In genomic region chr4:125650557-125650956, GRCh38 we compare ENCODE assay signal across 23 cellular contexts.
"Had no signal": no experiment of that assay in that cellular context is flagged by ENCODE, and none has a peak within 500 bp of the region (broad histone marks: within the 10 kb centered on the region; RNA-seq: fewer than 3 reads in every experiment).

No MANE protein-coding gene starts in this region.

- H3K36me3 ChIP-seq: Peyer's patch, SJCRH30 had no signal

- H3K4me3 ChIP-seq: K562, Peyer's patch, SJCRH30 had no signal

- H3K9me3 Mint-ChIP-seq: activated naive CD8-positive, alpha-beta T cell treated with anti-CD3 and anti-CD28 coated beads for 36 hours had no signal

- FAIRE-seq: K562 had no signal

- H3K4me1 Mint-ChIP-seq: activated naive CD4-positive, alpha-beta T cell treated with anti-CD3 and anti-CD28 coated beads, Interleukin-2, amount 10 ng/mL, durations not matched to agents 7 days and 5 days; activated naive CD8-positive, alpha-beta T cell treated with anti-CD3 and anti-CD28 coated beads for 36 hours had no signal

- DNase-seq: activated CD4-positive, alpha-beta T cell treated with anti-CD3 and anti-CD28 coated beads for 4 hours; activated CD8-positive, alpha-beta memory T cell treated with anti-CD3 and anti-CD28 coated beads, Interleukin-2, amount 50 U/mL, for 4 hours; activated CD8-positive, alpha-beta T cell treated with anti-CD3 and anti-CD28 coated beads for 36 hours; activated gamma-delta T cell treated with Interleukin-2 at 50 U/mL for 16 hours; activated naive CD4-positive, alpha-beta T cell treated with anti-CD3 and anti-CD28 coated beads, Interleukin-2, amount 10 ng/mL, durations not matched to agents 7 days and 5 days; activated naive CD8-positive, alpha-beta T cell treated with anti-CD3 and anti-CD28 coated beads for 36 hours; activated T-cell treated with anti-CD3 and anti-CD28 coated beads, Interleukin-2, amount 50 U/mL, for 72 hours; anterior cingulate cortex; Karpas-422; NCI-H1048; NCI-H146; NCI-H187 treated with DMSO at 0.1 percent for 48 hours; NCI-H2081 treated with DMSO at 0.1 percent for 48 hours; NCI-H446; NCI-H524; Peyer's patch; Right ventricle myocardium superior; SJCRH30; SK-N-SH had no signal

- H3K36me3 Mint-ChIP-seq: activated naive CD4-positive, alpha-beta T cell treated with anti-CD3 and anti-CD28 coated beads, Interleukin-2, amount 10 ng/mL, durations not matched to agents 7 days and 5 days; activated naive CD8-positive, alpha-beta T cell treated with anti-CD3 and anti-CD28 coated beads for 36 hours had no signal

- H3K4me3 Mint-ChIP-seq: activated CD8-positive, alpha-beta T cell treated with anti-CD3 and anti-CD28 coated beads for 36 hours; activated naive CD4-positive, alpha-beta T cell treated with anti-CD3 and anti-CD28 coated beads, Interleukin-2, amount 10 ng/mL, durations not matched to agents 7 days and 5 days; activated naive CD8-positive, alpha-beta T cell treated with anti-CD3 and anti-CD28 coated beads for 36 hours; activated T-cell treated with anti-CD3 and anti-CD28 coated beads, Interleukin-2, amount 50 U/mL, for 72 hours; T-helper 2 cell treated with Interferon-gamma antibody and Interleukin-4, amounts not matched to agents 5 μg/mL and 100 μg/mL, for 36 hours had no signal

- H3K27ac Mint-ChIP-seq: activated CD8-positive, alpha-beta T cell treated with anti-CD3 and anti-CD28 coated beads for 36 hours; activated naive CD4-positive, alpha-beta T cell treated with anti-CD3 and anti-CD28 coated beads, Interleukin-2, amount 10 ng/mL, durations not matched to agents 7 days and 5 days; activated naive CD8-positive, alpha-beta T cell treated with anti-CD3 and anti-CD28 coated beads for 36 hours; activated T-cell treated with anti-CD3 and anti-CD28 coated beads, Interleukin-2, amount 50 U/mL, for 72 hours; activated T-helper 2 cell treated with anti-CD3 and anti-CD28 coated beads, Interferon-gamma antibody, Interleukin-2, Interleukin-4, amounts not matched to agents 10 μg/mL and 5 μg/mL and 100 μg/mL, durations not matched to agents 14 hours and 24 hours and 36 hours; T-helper 2 cell treated with Interferon-gamma antibody and Interleukin-4, amounts not matched to agents 5 μg/mL and 100 μg/mL, for 36 hours had no signal

- H3K9me3 ChIP-seq: Peyer's patch, SJCRH30, SK-N-SH had no signal

- ATAC-seq: activated CD4-positive, CD25-positive, alpha-beta regulatory T cell treated with anti-CD3 and anti-CD28 coated beads, Interleukin-2, amount 50 U/mL, for 24 hours; activated CD8-positive, alpha-beta T cell treated with anti-CD3 and anti-CD28 coated beads for 36 hours; activated T-cell treated with anti-CD3 and anti-CD28 coated beads, Interleukin-2, amount 50 U/mL, for 72 hours; K562 had no signal

- H3K27me3 ChIP-seq: Peyer's patch, SJCRH30 had no signal

- H3K4me1 ChIP-seq: Peyer's patch, SJCRH30 had no signal

- H3K27me3 Mint-ChIP-seq: activated CD8-positive, alpha-beta T cell treated with anti-CD3 and anti-CD28 coated beads for 36 hours; activated naive CD4-positive, alpha-beta T cell treated with anti-CD3 and anti-CD28 coated beads, Interleukin-2, amount 10 ng/mL, durations not matched to agents 7 days and 5 days; activated naive CD8-positive, alpha-beta T cell treated with anti-CD3 and anti-CD28 coated beads for 36 hours had no signal
